ENCODE assay signal across 6 cellular contexts in the genomic region with DNA sequence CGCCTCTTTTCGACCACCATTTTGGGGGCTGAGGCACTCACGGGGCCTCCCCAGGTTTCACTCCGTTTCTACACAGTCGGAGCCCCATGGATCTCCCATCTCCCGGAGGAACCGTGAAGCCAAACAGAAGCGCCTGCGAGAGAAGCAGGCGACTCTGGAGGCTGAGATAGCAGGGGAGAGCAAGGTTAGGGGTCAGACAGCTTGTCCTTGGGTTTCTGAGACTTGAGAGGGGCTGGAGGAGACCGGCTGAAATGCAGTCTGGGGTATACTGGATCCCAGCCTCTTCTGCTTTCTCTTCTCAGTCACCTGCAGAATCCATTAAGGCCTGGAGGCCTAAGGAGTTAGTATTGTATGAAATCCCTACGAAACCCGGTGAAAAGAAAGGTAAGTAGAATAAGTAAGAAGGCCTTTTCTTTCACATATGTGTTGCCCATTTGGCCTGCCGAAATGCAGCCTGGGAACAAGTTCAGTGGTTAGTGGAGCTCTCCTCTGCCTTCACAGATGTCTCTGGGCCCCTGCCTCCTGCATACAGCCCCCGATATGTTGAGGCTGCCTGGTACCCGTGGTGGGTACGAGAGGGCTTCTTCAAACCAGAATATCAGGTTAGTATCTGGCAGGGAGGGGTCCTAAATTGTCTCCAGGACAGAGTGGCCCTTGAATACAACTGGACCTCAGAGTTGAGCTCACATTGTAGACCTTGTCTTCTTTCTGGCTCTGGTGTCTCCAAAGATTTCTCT. TPM values are rescaled to one million over a fixed set of nuclear protein-coding genes. Genes with fewer than 3 reads are reported as not detected.
DNase-seq lines count a peak whose midpoint lies in the region; ATAC-seq, FAIRE-seq and TF ChIP-seq lines count a peak whose summit lies in the region.

No MANE protein-coding gene starts in this region.

- H3K9ac ChIP-seq in kidney (ENCODE audit: low read length in 2 of 2): peak overlapping the region; percentile 42 to 94

- CTCF ChIA-PET in CD4-positive, alpha-beta T cell (lab: Charles Lee): interaction anchor here (1.0 to 2.9 kb wide), 5 partner anchors 87 to 172 kb away, joined by 3 to 13 read pairs (median 4); no protein-coding TSS in a partner anchor
- CTCF ChIA-PET in WTC11 (lab: Charles Lee): interaction anchor here (0.7 to 6.4 kb wide), 43 partner anchors 10 to 462 kb away, joined by 3 to 124 read pairs (median 7); a partner anchor contains a TSS

- no peak for DNase-seq in CD4-positive, alpha-beta T cell
- DNase-seq in WTC11 (ENCODE audit: low spot score) (no peak), kidney (no peak), MV-4-11 (lab: John Stamatoyannopoulos, UW) (no peak), NCI-H82 (lab: John Stamatoyannopoulos, UW) (no peak), RKO (ENCODE audit: low spot score) (no peak)

- peaks cover 11 to 25% of the 10 kb centered on the region in 2 donors for H3K36me3 ChIP-seq in kidney (ENCODE audit: control insufficient read depth in 1 of 2, insufficient read depth in 2 of 2, low read length in 2 of 2)

- H3K27me3 ChIP-seq in CD4-positive, alpha-beta T cell (ENCODE audit: control insufficient read depth, insufficient read depth, low read length): no peaks in the 10 kb centered on the region

- no peak for ATAC-seq in CD4-positive, alpha-beta T cell (ENCODE audit: poor library complexity)
- no peak for ATAC-seq in WTC11

- peaks cover 21% of the 10 kb centered on the region for H3K4me1 Mint-ChIP-seq in CD4-positive, alpha-beta T cell (ENCODE audit: low read depth)
- peaks cover 22% of the 10 kb centered on the region for H3K4me1 Mint-ChIP-seq in WTC11

- H3K4me3 Mint-ChIP-seq in CD4-positive, alpha-beta T cell: peak overlapping the region; percentile 96
- H3K4me3 Mint-ChIP-seq in WTC11: peak overlapping the region; percentile 90

- no peak for FAIRE-seq in kidney (lab: Jason Lieb, UNC)

- no peaks in the 10 kb centered on the region for H3K9me3 Mint-ChIP-seq in CD4-positive, alpha-beta T cell
- no peaks in the 10 kb centered on the region for H3K9me3 Mint-ChIP-seq in WTC11

- H3K4me3 ChIP-seq in kidney (ENCODE audit: low read length in 2 of 2): peak overlapping the region; percentile 57 to 76

- intact Hi-C loops in CD4-positive, alpha-beta T cell (cut with DNase I, micrococcal nuclease): loop anchor here (1.0 to 10.0 kb wide), 4 partner anchors 154 to 590 kb away; a partner anchor contains a TSS
- intact Hi-C loops in kidney (cut with DNase I): loop anchor here (10.0 kb wide), 1 partner anchor 160 kb away; no protein-coding TSS in a partner anchor

- POLR2A ChIA-PET in CD4-positive, alpha-beta T cell (lab: Charles Lee): interaction anchor here (0.6 to 1.9 kb wide), 6 partner anchors 86 to 696 kb away, joined by 3 to 11 read pairs (median 4); no protein-coding TSS in a partner anchor
- POLR2A ChIA-PET in WTC11 (lab: Charles Lee): interaction anchor here (1.0 to 2.2 kb wide), 3 partner anchors 32 to 156 kb away, joined by 4 to 12 read pairs (median 4); no protein-coding TSS in a partner anchor

- no peak for TF ChIP-seq CTCF in CD4-positive, alpha-beta T cell (IDR thresholded peaks at IDR 0.05)
- TF ChIP-seq CTCF in WTC11 (IDR thresholded peaks at IDR 0.05) (no peak), kidney (IDR thresholded peaks at IDR 0.05; ENCODE audit: borderline replicate concordance, extremely low read depth, insufficient read depth) (no peak)

- peak overlapping the region; percentile 87 for H3K27ac Mint-ChIP-seq in CD4-positive, alpha-beta T cell
- H3K27ac Mint-ChIP-seq in WTC11: peak overlapping the region; percentile 90

- H3K9me3 ChIP-seq in CD4-positive, alpha-beta T cell (ENCODE audit: control insufficient read depth, low read length): no peaks in the 10 kb centered on the region
- no peaks in the 10 kb centered on the region for H3K9me3 ChIP-seq in kidney (ENCODE audit: control insufficient read depth in 1 of 2, low read length in 2 of 2)

- peaks cover 22 to 31% of the 10 kb centered on the region in 2 donors for H3K4me1 ChIP-seq in kidney (ENCODE audit: control insufficient read depth in 1 of 2, insufficient read depth in 1 of 2, low read depth in 1 of 2, low read length in 2 of 2)

- H3K27ac ChIP-seq in CD4-positive, alpha-beta T cell (ENCODE audit: low read depth, low read length): peak overlapping the region; percentile 53
- peak overlapping the region; percentile 87 to 93 for H3K27ac ChIP-seq in kidney (ENCODE audit: low read depth in 2 of 2, low read length in 2 of 2)

- no peaks in the 10 kb centered on the region for H3K27me3 Mint-ChIP-seq in CD4-positive, alpha-beta T cell
- H3K27me3 Mint-ChIP-seq in WTC11 (ENCODE audit: low read depth): no peaks in the 10 kb centered on the region

- peaks cover 75% of the 10 kb centered on the region for H3K36me3 Mint-ChIP-seq in CD4-positive, alpha-beta T cell (ENCODE audit: low read depth)
- H3K36me3 Mint-ChIP-seq in WTC11: peaks cover 53% of the 10 kb centered on the region

TF ChIP-seq in WTC11, 78 proteins besides CTCF, POLR2A, EP300 and RAD21:
- TF ChIP-seq, protein P1, sequence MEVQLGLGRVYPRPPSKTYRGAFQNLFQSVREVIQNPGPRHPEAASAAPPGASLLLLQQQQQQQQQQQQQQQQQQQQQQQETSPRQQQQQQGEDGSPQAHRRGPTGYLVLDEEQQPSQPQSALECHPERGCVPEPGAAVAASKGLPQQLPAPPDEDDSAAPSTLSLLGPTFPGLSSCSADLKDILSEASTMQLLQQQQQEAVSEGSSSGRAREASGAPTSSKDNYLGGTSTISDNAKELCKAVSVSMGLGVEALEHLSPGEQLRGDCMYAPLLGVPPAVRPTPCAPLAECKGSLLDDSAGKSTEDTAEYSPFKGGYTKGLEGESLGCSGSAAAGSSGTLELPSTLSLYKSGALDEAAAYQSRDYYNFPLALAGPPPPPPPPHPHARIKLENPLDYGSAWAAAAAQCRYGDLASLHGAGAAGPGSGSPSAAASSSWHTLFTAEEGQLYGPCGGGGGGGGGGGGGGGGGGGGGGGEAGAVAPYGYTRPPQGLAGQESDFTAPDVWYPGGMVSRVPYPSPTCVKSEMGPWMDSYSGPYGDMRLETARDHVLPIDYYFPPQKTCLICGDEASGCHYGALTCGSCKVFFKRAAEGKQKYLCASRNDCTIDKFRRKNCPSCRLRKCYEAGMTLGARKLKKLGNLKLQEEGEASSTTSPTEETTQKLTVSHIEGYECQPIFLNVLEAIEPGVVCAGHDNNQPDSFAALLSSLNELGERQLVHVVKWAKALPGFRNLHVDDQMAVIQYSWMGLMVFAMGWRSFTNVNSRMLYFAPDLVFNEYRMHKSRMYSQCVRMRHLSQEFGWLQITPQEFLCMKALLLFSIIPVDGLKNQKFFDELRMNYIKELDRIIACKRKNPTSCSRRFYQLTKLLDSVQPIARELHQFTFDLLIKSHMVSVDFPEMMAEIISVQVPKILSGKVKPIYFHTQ (CRISPR knock-in tag; IDR thresholded peaks at IDR 0.05): no peak
- no peak for TF ChIP-seq CBFB (CRISPR knock-in tag; IDR thresholded peaks at IDR 0.05; ENCODE audit: low read depth)
- TF ChIP-seq, protein P2, sequence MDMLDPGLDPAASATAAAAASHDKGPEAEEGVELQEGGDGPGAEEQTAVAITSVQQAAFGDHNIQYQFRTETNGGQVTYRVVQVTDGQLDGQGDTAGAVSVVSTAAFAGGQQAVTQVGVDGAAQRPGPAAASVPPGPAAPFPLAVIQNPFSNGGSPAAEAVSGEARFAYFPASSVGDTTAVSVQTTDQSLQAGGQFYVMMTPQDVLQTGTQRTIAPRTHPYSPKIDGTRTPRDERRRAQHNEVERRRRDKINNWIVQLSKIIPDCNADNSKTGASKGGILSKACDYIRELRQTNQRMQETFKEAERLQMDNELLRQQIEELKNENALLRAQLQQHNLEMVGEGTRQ (CRISPR knock-in tag; IDR thresholded peaks at IDR 0.05): no peak
- no peak for TF ChIP-seq TEAD4 (CRISPR knock-in tag; IDR thresholded peaks at IDR 0.05)
- TF ChIP-seq ZBTB21 (CRISPR knock-in tag; IDR thresholded peaks at IDR 0.05; ENCODE audit: borderline replicate concordance): no peak
- no peak for TF ChIP-seq SP1 (CRISPR knock-in tag; conservative IDR thresholded peaks at IDR 0.05)
- TF ChIP-seq MXD4 (CRISPR knock-in tag; IDR thresholded peaks at IDR 0.05; ENCODE audit: borderline replicate concordance): no peak
- TF ChIP-seq EMX1 (CRISPR knock-in tag; IDR thresholded peaks at IDR 0.05): no peak

RNA-seq across cellular contexts. Expression of a gene that starts 1.0 kb away (rescaled TPM):
- total RNA-seq in CD4-positive, alpha-beta T cell: 10 to 100 TPM; 19.3 to 21.7 TPM
- total RNA-seq in WTC11 (2021): 65.6 to 74.1 TPM (median 69.9 TPM) in 3 replicates
- 34.5 TPM for total RNA-seq in kidney
- polyA plus RNA-seq in kidney (ENCODE audit: insufficient read depth, low read depth, low replicate concordance): 30.4 TPM

RNA-seq across cellular contexts. Expression of a gene that starts 7.0 kb away (rescaled TPM):
- total RNA-seq in CD4-positive, alpha-beta T cell: 10 to 100 TPM in 1 of 2 experiments, 1 to 10 TPM in 1; 7.7 to 10.7 TPM
- total RNA-seq in WTC11 (2021) (46.2 to 49.7 TPM (median 49.2 TPM) in 3 replicates), kidney (39.3 TPM)
- polyA plus RNA-seq in kidney (ENCODE audit: insufficient read depth, low read depth, low replicate concordance): 20.9 TPM

RNA-seq across cellular contexts. Expression of a gene that starts 16.9 kb away (rescaled TPM):
- total RNA-seq in CD4-positive, alpha-beta T cell: not detected
- total RNA-seq in WTC11 (2021): 0.66 to 0.80 TPM in 2 of 3 replicates, not detected in the other
- 30.5 TPM for total RNA-seq in kidney
- 7.4 TPM for polyA plus RNA-seq in kidney (ENCODE audit: insufficient read depth, low read depth, low replicate concordance)

RNA-seq across cellular contexts. Expression of a gene that starts 25.8 kb away (rescaled TPM):
- total RNA-seq in CD4-positive, alpha-beta T cell: not detected
- total RNA-seq in WTC11 (2021) (0.15 to 0.21 TPM (median 0.18 TPM) in 3 replicates), kidney (0.13 TPM)
- polyA plus RNA-seq in kidney (ENCODE audit: insufficient read depth, low read depth, low replicate concordance): not detected

RNA-seq across cellular contexts. Expression of a gene that starts 30.7 kb away (rescaled TPM):
- 1 to 10 TPM; 6.5 to 6.6 TPM for total RNA-seq in CD4-positive, alpha-beta T cell
- 195 to 230 TPM (median 203 TPM) in 3 replicates for total RNA-seq in WTC11 (2021)
- total RNA-seq in kidney: 362 TPM
- polyA plus RNA-seq in kidney (ENCODE audit: insufficient read depth, low read depth, low replicate concordance): 95.8 TPM

Comparison
In these comparisons a context has a peak if more than half of its experiments do, and no peak if none do; other contexts are left out.
1. RNA of a gene that starts 16.9 kb away (total RNA-seq): 30.5 TPM in kidney (single experiment); 0.66 to 0.80 TPM in WTC11 and not detected in CD4-positive, alpha-beta T cell; every median in the first group is over 10 times any median in the second.